In genomic region chr14:29805415-29806123, GRCh38 we compare ENCODE assay signal across 9 cellular contexts.
DNase-seq lines count a peak whose midpoint lies in the region; ATAC-seq, FAIRE-seq and TF ChIP-seq lines count a peak whose summit lies in the region.
"Had no signal": no experiment of that assay in that cellular context is flagged by ENCODE, and none has a peak within 500 bp of the region (broad histone marks: within the 10 kb centered on the region; RNA-seq: fewer than 3 reads in every experiment).

No MANE protein-coding gene starts in this region.

- peak; percentile 69 for DNase-seq in Caki2 (ENCODE audit: low read depth)
- peak; percentile 11 for DNase-seq in NCI-H1092 (lab: John Stamatoyannopoulos, UW)
- peak; percentile 90 for DNase-seq in bronchial epithelial cell (ENCODE audit: low read depth)
- peak; percentile 25 for DNase-seq in medulla oblongata (ENCODE audit: extremely low spot score)
- DNase-seq in AML-193 (lab: John Stamatoyannopoulos, UW) = no peak
- no peak for DNase-seq in KG1 (lab: John Stamatoyannopoulos, UW)
- DNase-seq in activated CD4-positive, alpha-beta T cell treated with anti-CD3 and anti-CD28 coated beads for 4 hours = no peak

- TF ChIP-seq CTCF in bronchial epithelial cell (IDR thresholded peaks at IDR 0.05; ENCODE audit: insufficient read depth, low read length, severe bottlenecking) = no peak

- no peaks in the 10 kb centered on the region for H3K36me3 ChIP-seq in bronchial epithelial cell (ENCODE audit: control insufficient read depth, insufficient read depth, low read length)
- H3K36me3 ChIP-seq: suprapubic skin had no signal

- H3K4me3 ChIP-seq in bronchial epithelial cell (ENCODE audit: low read depth, low read length) = no peak overlapping the region
- H3K4me3 ChIP-seq: suprapubic skin had no signal

- in situ Hi-C loops in Caki2 (cut with HindIII; ENCODE audit: low pct_unique_long_range_greater_than_20kb, low sequenced_read_pairs) = no loop called here

- ATAC-seq in GM19035 (IDR thresholded peaks at IDR 0.05; ENCODE audit: unreplicated experiment) = no peak

- FAIRE-seq in bronchial epithelial cell (lab: Jason Lieb, UNC) = no peak

- no peaks in the 10 kb centered on the region for H3K27me3 ChIP-seq in bronchial epithelial cell (ENCODE audit: control insufficient read depth, insufficient read depth, low read length)
- H3K27me3 ChIP-seq: suprapubic skin had no signal

Comparison
In these comparisons a context has a peak if more than half of its experiments do, and no peak if none do; other contexts are left out.
1. DNase-seq: peak in Caki2 (single experiment), NCI-H1092 (single experiment), bronchial epithelial cell (single experiment) and medulla oblongata (single experiment); none in AML-193 (0 of 2), KG1 (single experiment) and activated CD4-positive, alpha-beta T cell treated with anti-CD3 and anti-CD28 coated beads for 4 hours (0 of 2).